1 cellular context compared by ENCODE assay signal in the genomic region with DNA sequence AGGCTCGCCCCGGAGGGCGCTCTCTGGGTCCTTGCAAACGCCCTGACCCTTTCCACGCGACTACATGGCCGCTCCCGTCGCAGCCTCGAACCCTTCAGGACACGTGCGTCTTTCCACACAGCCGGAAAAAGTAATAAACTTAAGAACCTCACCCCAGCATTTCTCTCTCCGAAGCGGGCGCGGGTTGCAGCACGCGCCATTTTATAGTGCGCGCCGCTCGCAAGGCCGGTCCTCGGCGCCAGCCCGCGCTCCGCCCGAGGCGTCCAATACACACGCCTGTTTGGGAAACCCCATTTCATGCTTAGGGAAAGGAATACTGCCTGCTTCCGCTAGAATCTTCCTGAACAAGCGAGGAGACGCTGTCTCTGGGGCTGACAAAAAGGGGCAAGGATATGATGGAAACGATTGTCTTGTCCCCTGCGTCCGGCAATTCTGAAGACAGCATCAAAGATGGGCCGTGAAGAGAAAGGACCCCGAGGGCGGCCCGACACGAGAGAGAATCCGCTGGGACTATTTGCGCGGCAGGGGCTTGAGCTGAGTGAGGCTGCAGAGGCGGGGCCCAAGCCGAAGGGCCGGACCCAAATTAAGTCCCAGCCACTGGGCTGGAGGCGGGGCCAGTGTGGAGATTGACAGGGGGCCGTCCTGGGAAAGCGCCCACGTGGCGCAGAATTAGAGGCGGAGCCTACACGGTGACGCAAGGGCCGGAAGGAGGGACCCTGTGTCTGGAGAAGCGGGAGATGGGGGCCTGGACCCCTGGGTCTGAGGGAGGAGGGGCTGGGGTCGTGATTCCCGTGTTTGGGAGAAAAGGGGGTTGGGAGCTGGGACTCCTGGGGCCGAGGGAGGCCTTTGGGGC.
TF ChIP-seq lines count a peak whose summit lies in the region.

No MANE protein-coding gene starts in this region.

TF ChIP-seq in HepG2, 621 proteins besides CTCF, POLR2A, EP300 and RAD21 (continued from another document and continues in another):
- TF ChIP-seq RBM39 (IDR thresholded peaks at IDR 0.05; ENCODE audit: low read depth, low read length, poor library complexity, severe bottlenecking) (peak; percentile 98), ZBTB7B (CRISPR knock-in tag; IDR thresholded peaks at IDR 0.05) (no peak), TGIF2 (CRISPR knock-in tag; IDR thresholded peaks at IDR 0.05) (peak; percentile 50; the same call in 1 of the 2 replicates), ATF7-NPFF (CRISPR knock-in tag; IDR thresholded peaks at IDR 0.05; ENCODE audit: low read depth) (no peak; the same call in 1 of the 2 replicates), MZF1 (CRISPR knock-in tag; IDR thresholded peaks at IDR 0.05; ENCODE audit: borderline replicate concordance) (no peak), NCOA1 (CRISPR knock-in tag; IDR thresholded peaks at IDR 0.05) (no peak), CBX2 (IDR thresholded peaks at IDR 0.05; ENCODE audit: low read depth, low read length) (no peak), CBX2 (CRISPR knock-in tag; IDR thresholded peaks at IDR 0.05; ENCODE audit: low read depth) (no peak), ZNF17 (CRISPR knock-in tag; IDR thresholded peaks at IDR 0.05) (no peak), ARID2 (CRISPR knock-in tag; IDR thresholded peaks at IDR 0.05; ENCODE audit: borderline replicate concordance) (0 out of 2 replicates have a peak, but pooled peaks have one; percentile 42), ZNF138 (CRISPR knock-in tag; IDR thresholded peaks at IDR 0.05; ENCODE audit: low read depth) (no peak; the same call in 1 of the 2 replicates), GABPB1 (CRISPR knock-in tag; IDR thresholded peaks at IDR 0.05) (peak; percentile 81), DMAP1 (CRISPR knock-in tag; IDR thresholded peaks at IDR 0.05) (peak; percentile 91), ZFP36 (IDR thresholded peaks at IDR 0.05; ENCODE audit: borderline replicate concordance, low read depth, low read length, partially characterized antibody) (no peak), CEBPB (IDR thresholded peaks at IDR 0.05; ENCODE audit: borderline replicate concordance, low read depth, low read length) (peak; percentile 88), SMAD3 (CRISPR knock-in tag; IDR thresholded peaks at IDR 0.05) (peak; percentile 69), ZNF713 (CRISPR knock-in tag; IDR thresholded peaks at IDR 0.05) (no peak), ZNF451 (CRISPR knock-in tag; IDR thresholded peaks at IDR 0.05) (no peak), ZNF383 (CRISPR knock-in tag; IDR thresholded peaks at IDR 0.05; ENCODE audit: borderline replicate concordance) (no peak), AGO1 (IDR thresholded peaks at IDR 0.05; ENCODE audit: low read depth, low read length, poor library complexity, severe bottlenecking) (no peak), MTA3 (CRISPR knock-in tag; IDR thresholded peaks at IDR 0.05) (no peak), ZNF260 (CRISPR knock-in tag; IDR thresholded peaks at IDR 0.05; ENCODE audit: borderline replicate concordance, low read depth) (no peak), ZNF672 (CRISPR knock-in tag; IDR thresholded peaks at IDR 0.05) (no peak), MEIS1 (CRISPR knock-in tag; IDR thresholded peaks at IDR 0.05; ENCODE audit: borderline replicate concordance) (peak; percentile 88; the same call in 1 of the 2 replicates), KMT2A (CRISPR knock-in tag; IDR thresholded peaks at IDR 0.05) (0 out of 2 replicates have a peak, but pooled peaks have one; percentile 22), TAF1 (CRISPR knock-in tag; IDR thresholded peaks at IDR 0.05) (peak; percentile 80), ZNF589 (CRISPR knock-in tag; conservative IDR thresholded peaks at IDR 0.05) (no peak), ZNF432 (CRISPR knock-in tag; IDR thresholded peaks at IDR 0.05; ENCODE audit: borderline replicate concordance) (no peak), GZF1 (CRISPR knock-in tag; IDR thresholded peaks at IDR 0.05) (no peak), ZNF768 (CRISPR knock-in tag; IDR thresholded peaks at IDR 0.05) (no peak)
- TF ChIP-seq, protein P1, sequence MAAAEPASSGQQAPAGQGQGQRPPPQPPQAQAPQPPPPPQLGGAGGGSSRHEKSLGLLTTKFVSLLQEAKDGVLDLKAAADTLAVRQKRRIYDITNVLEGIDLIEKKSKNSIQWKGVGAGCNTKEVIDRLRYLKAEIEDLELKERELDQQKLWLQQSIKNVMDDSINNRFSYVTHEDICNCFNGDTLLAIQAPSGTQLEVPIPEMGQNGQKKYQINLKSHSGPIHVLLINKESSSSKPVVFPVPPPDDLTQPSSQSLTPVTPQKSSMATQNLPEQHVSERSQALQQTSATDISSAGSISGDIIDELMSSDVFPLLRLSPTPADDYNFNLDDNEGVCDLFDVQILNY (CRISPR knock-in tag; conservative IDR thresholded peaks at IDR 0.05), result peak; percentile 92
- TF ChIP-seq, protein P2, sequence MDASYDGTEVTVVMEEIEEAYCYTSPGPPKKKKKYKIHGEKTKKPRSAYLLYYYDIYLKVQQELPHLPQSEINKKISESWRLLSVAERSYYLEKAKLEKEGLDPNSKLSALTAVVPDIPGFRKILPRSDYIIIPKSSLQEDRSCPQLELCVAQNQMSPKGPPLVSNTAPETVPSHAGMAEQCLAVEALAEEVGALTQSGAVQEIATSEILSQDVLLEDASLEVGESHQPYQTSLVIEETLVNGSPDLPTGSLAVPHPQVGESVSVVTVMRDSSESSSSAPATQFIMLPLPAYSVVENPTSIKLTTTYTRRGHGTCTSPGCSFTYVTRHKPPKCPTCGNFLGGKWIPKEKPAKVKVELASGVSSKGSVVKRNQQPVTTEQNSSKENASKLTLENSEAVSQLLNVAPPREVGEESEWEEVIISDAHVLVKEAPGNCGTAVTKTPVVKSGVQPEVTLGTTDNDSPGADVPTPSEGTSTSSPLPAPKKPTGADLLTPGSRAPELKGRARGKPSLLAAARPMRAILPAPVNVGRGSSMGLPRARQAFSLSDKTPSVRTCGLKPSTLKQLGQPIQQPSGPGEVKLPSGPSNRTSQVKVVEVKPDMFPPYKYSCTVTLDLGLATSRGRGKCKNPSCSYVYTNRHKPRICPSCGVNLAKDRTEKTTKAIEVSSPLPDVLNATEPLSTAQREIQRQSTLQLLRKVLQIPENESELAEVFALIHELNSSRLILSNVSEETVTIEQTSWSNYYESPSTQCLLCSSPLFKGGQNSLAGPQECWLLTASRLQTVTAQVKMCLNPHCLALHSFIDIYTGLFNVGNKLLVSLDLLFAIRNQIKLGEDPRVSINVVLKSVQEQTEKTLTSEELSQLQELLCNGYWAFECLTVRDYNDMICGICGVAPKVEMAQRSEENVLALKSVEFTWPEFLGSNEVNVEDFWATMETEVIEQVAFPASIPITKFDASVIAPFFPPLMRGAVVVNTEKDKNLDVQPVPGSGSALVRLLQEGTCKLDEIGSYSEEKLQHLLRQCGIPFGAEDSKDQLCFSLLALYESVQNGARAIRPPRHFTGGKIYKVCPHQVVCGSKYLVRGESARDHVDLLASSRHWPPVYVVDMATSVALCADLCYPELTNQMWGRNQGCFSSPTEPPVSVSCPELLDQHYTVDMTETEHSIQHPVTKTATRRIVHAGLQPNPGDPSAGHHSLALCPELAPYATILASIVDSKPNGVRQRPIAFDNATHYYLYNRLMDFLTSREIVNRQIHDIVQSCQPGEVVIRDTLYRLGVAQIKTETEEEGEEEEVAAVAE (CRISPR knock-in tag; IDR thresholded peaks at IDR 0.05; ENCODE audit: borderline replicate concordance), result no peak
- TF ChIP-seq, protein P3, sequence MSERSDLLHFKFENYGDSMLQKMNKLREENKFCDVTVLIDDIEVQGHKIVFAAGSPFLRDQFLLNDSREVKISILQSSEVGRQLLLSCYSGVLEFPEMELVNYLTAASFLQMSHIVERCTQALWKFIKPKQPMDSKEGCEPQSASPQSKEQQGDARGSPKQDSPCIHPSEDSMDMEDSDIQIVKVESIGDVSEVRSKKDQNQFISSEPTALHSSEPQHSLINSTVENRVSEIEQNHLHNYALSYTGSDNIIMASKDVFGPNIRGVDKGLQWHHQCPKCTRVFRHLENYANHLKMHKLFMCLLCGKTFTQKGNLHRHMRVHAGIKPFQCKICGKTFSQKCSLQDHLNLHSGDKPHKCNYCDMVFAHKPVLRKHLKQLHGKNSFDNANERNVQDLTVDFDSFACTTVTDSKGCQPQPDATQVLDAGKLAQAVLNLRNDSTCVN (CRISPR knock-in tag; IDR thresholded peaks at IDR 0.05; ENCODE audit: borderline replicate concordance), result no peak
- TF ChIP-seq, protein P4, sequence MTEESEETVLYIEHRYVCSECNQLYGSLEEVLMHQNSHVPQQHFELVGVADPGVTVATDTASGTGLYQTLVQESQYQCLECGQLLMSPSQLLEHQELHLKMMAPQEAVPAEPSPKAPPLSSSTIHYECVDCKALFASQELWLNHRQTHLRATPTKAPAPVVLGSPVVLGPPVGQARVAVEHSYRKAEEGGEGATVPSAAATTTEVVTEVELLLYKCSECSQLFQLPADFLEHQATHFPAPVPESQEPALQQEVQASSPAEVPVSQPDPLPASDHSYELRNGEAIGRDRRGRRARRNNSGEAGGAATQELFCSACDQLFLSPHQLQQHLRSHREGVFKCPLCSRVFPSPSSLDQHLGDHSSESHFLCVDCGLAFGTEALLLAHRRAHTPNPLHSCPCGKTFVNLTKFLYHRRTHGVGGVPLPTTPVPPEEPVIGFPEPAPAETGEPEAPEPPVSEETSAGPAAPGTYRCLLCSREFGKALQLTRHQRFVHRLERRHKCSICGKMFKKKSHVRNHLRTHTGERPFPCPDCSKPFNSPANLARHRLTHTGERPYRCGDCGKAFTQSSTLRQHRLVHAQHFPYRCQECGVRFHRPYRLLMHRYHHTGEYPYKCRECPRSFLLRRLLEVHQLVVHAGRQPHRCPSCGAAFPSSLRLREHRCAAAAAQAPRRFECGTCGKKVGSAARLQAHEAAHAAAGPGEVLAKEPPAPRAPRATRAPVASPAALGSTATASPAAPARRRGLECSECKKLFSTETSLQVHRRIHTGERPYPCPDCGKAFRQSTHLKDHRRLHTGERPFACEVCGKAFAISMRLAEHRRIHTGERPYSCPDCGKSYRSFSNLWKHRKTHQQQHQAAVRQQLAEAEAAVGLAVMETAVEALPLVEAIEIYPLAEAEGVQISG (CRISPR knock-in tag; IDR thresholded peaks at IDR 0.05), result peak; percentile 42; the same call in 1 of the 2 replicates
- TF ChIP-seq, protein P5, sequence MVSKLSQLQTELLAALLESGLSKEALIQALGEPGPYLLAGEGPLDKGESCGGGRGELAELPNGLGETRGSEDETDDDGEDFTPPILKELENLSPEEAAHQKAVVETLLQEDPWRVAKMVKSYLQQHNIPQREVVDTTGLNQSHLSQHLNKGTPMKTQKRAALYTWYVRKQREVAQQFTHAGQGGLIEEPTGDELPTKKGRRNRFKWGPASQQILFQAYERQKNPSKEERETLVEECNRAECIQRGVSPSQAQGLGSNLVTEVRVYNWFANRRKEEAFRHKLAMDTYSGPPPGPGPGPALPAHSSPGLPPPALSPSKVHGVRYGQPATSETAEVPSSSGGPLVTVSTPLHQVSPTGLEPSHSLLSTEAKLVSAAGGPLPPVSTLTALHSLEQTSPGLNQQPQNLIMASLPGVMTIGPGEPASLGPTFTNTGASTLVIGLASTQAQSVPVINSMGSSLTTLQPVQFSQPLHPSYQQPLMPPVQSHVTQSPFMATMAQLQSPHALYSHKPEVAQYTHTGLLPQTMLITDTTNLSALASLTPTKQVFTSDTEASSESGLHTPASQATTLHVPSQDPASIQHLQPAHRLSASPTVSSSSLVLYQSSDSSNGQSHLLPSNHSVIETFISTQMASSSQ (IDR thresholded peaks at IDR 0.05; ENCODE audit: low read depth), result no peak
- TF ChIP-seq, protein P5 (CRISPR knock-in tag; IDR thresholded peaks at IDR 0.05; ENCODE audit: borderline replicate concordance), result peak; percentile 63; the same call in 1 of the 2 replicates
- TF ChIP-seq, protein P6, sequence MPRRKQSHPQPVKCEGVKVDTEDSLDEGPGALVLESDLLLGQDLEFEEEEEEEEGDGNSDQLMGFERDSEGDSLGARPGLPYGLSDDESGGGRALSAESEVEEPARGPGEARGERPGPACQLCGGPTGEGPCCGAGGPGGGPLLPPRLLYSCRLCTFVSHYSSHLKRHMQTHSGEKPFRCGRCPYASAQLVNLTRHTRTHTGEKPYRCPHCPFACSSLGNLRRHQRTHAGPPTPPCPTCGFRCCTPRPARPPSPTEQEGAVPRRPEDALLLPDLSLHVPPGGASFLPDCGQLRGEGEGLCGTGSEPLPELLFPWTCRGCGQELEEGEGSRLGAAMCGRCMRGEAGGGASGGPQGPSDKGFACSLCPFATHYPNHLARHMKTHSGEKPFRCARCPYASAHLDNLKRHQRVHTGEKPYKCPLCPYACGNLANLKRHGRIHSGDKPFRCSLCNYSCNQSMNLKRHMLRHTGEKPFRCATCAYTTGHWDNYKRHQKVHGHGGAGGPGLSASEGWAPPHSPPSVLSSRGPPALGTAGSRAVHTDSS (CRISPR knock-in tag; conservative IDR thresholded peaks at IDR 0.05), result no peak
- TF ChIP-seq, protein P7, sequence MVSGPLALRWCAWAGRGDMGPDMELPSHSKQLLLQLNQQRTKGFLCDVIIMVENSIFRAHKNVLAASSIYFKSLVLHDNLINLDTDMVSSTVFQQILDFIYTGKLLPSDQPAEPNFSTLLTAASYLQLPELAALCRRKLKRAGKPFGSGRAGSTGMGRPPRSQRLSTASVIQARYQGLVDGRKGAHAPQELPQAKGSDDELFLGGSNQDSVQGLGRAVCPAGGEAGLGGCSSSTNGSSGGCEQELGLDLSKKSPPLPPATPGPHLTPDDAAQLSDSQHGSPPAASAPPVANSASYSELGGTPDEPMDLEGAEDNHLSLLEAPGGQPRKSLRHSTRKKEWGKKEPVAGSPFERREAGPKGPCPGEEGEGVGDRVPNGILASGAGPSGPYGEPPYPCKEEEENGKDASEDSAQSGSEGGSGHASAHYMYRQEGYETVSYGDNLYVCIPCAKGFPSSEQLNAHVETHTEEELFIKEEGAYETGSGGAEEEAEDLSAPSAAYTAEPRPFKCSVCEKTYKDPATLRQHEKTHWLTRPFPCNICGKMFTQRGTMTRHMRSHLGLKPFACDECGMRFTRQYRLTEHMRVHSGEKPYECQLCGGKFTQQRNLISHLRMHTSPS (CRISPR knock-in tag; IDR thresholded peaks at IDR 0.05; ENCODE audit: low read depth), result no peak
